9 cellular contexts compared by ENCODE assay signal in the genomic region with DNA sequence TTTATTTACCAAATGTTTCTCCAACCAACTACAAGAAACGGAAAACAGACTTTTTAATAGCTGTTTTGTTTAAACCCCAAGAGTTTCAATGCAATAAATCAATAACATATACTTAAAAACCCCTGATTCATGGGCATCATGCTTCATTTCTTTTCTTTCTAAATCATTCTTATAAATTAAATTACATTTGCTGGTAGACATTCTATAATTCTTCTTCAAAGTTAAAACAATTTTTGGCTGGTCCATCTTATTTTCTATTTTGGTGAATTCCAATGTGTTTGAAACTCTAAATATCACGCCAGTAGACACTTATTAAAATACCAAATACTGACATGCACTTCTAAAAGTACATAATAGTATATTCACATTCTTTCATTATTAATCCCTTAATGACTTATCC.
"Had no signal": no experiment of that assay in that cellular context is flagged by ENCODE, and none has a peak within 500 bp of the region (broad histone marks: within the 10 kb centered on the region; RNA-seq: fewer than 3 reads in every experiment).

No MANE protein-coding gene starts in this region.

- DNase-seq: GM23248, GOT3, H7, H9, HCEC 1CT, HFFc6 had no signal

- H3K9me3 ChIP-seq: HAP-1 had no signal

- H2AFZ ChIP-seq: GM23248, GM23338 had no signal

- ATAC-seq: HCT116 had no signal

- H3K27ac ChIP-seq: GM23248 had no signal

- H3K9ac ChIP-seq: GM23248 had no signal

- H3K36me3 ChIP-seq: HAP-1 had no signal

- H3K4me1 ChIP-seq: HAP-1 had no signal

- H3K4me3 ChIP-seq: GM23248, GM23338, HAP-1 had no signal

- H3K4me2 ChIP-seq: GM23338 had no signal
